13 cellular contexts compared by ENCODE assay signal in the genomic region with DNA sequence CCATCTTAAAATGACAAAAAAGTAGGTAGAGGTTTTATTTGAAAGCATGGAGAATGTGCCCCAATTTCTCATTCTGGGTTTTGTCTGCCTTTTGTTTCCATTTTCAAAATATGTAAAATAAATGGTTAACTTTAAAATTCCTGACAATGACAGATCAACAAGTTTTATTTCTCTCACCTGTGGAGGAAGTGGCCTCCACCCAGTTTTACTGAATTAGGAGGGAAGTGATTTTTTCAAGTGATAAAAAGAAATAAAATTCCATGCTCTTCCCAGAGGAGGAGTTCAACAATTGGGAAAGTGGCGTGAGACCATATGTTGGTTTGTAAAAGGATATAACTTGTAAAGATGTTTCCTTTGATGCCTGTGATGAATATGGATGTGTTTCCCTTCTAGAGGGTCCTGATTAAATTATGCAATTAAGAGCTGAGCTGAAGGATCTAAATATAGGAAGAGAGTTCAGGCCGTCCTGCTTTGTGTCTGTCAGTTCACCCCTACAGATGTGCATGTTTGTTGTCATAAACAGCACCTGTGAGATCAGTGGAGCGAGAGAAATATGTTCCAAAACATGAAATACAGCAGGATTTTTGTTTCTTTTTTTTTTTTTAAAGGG. TPM values are rescaled to one million over a fixed set of nuclear protein-coding genes. Genes with fewer than 3 reads are reported as not detected.
DNase-seq lines count a peak whose midpoint lies in the region; ATAC-seq, FAIRE-seq and TF ChIP-seq lines count a peak whose summit lies in the region.
"Had no signal": no experiment of that assay in that cellular context is flagged by ENCODE, and none has a peak within 500 bp of the region (broad histone marks: within the 10 kb centered on the region; RNA-seq: fewer than 3 reads in every experiment).

No MANE protein-coding gene starts in this region.

- peaks cover 0 to 13% (median 0%) of the 10 kb centered on the region in 11 experiments; a peak in 7 of 22 replicates for H3K9me3 ChIP-seq in BLaER1 treated with 17β-estradiol and CSF1 and Interleukin-3, amounts not matched to agents 10 nM and 100 nM (replicated peaks in 1 of 11)
- H3K9me3 ChIP-seq in GM12878 (replicated peaks; ENCODE audit: control insufficient read depth, insufficient read depth, low read length) (no peaks in the 10 kb centered on the region; the same call in 2 of the 3 replicates), kidney (ENCODE audit: control insufficient read depth in 1 of 2, low read length in 2 of 2) (no peaks in the 10 kb centered on the region)
- H3K9me3 ChIP-seq: ovary had no signal

- peak overlapping the region in 8 of 11 experiments; percentile 44 to 73 (median 64); a peak in 18 of 22 replicates for H3K27ac ChIP-seq in BLaER1 treated with 17β-estradiol and CSF1 and Interleukin-3, amounts not matched to agents 10 nM and 100 nM
- peak overlapping the region; percentile 13 for H3K27ac ChIP-seq in GM12878 (ENCODE audit: control insufficient read depth, insufficient read depth)
- no peak overlapping the region for H3K27ac ChIP-seq in kidney (ENCODE audit: low read depth in 2 of 2, low read length in 2 of 2)
- H3K27ac ChIP-seq: ovary had no signal

- ATAC-seq in GM19395 (IDR thresholded peaks at IDR 0.05; ENCODE audit: unreplicated experiment) (peak; percentile 55), HG02938 (IDR thresholded peaks at IDR 0.05; ENCODE audit: unreplicated experiment) (peak; percentile 55), GM12878 (no peak)
- ATAC-seq: K562 had no signal

- WGBS in GM12878 (ENCODE audit: insufficient coverage, insufficient replicate concordance, low lambda C conversion rate, missing lambda C conversion rate) = 20% methylated on average over 3 of the region's 3 CpGs

- peak overlapping the region; percentile 55 to 77 (median 72) for H3K4me2 ChIP-seq in BLaER1 treated with 17β-estradiol and CSF1 and Interleukin-3, amounts not matched to agents 10 nM and 100 nM
- H3K4me2 ChIP-seq in GM12878 (ENCODE audit: control insufficient read depth, insufficient read depth) = peak overlapping the region; percentile 58; the same call in 1 of the 2 replicates

- H2AFZ ChIP-seq in GM12878 (ENCODE audit: control insufficient read depth, low read depth, low read length) = no peak overlapping the region

- peaks cover 43 to 71% (median 51%) of the 10 kb centered on the region in 10 experiments for H3K4me1 ChIP-seq in BLaER1 treated with 17β-estradiol and CSF1 and Interleukin-3, amounts not matched to agents 10 nM and 100 nM
- H3K4me1 ChIP-seq in GM12878 (ENCODE audit: control insufficient read depth, insufficient read depth, low read length) (peaks cover 21% of the 10 kb centered on the region), kidney (ENCODE audit: control insufficient read depth in 1 of 2, insufficient read depth in 1 of 2, low read depth in 1 of 2, low read length in 2 of 2) (peaks cover 10 to 14% of the 10 kb centered on the region in 2 donors)

- in situ Hi-C loops in GM12878 (cut with MboI) = no loop called here

- H3K9ac ChIP-seq in BLaER1 treated with 17β-estradiol and CSF1 and Interleukin-3, amounts not matched to agents 10 nM and 100 nM = peak overlapping the region in 6 of 11 experiments; percentile 3 to 54 (median 36); a peak in 7 of 22 replicates
- H3K9ac ChIP-seq in GM12878 (ENCODE audit: control insufficient read depth, insufficient read depth, low read length) (no peak overlapping the region), kidney (ENCODE audit: low read length in 2 of 2) (no peak overlapping the region)

- H4K20me1 ChIP-seq in BLaER1 treated with 17β-estradiol and CSF1 and Interleukin-3, amounts not matched to agents 10 nM and 100 nM = peaks cover 0 to 53% (median 4%) of the 10 kb centered on the region in 11 experiments; a peak in 7 of 22 replicates
- no peaks in the 10 kb centered on the region for H4K20me1 ChIP-seq in GM12878 (ENCODE audit: control insufficient read depth, insufficient read depth)

- POLR2A ChIA-PET in GM12878 (lab: Charles Lee) (no interaction called here), HEK293T (lab: Yijun Ruan, JAX) (no interaction called here)

- CTCF ChIA-PET in GM12878 (lab: Yijun Ruan, JAX) (no interaction called here), HEK293T (lab: Yijun Ruan, JAX) (no interaction called here)

- DNase-seq in GM12878 (ENCODE audit: low read depth, low spot score) (no peak), HEK293T (ENCODE audit: extremely low spot score) (no peak), GM10266 (ENCODE audit: extremely low spot score) (no peak), NCI-H2107 treated with DMSO at 0.1 percent for 48 hours (lab: John Stamatoyannopoulos, UW; ENCODE audit: unreplicated experiment) (no peak), kidney (no peak)
- DNase-seq: NCI-H524, ovary had no signal

- no peak for TF ChIP-seq POLR2A in GM12878 (IDR thresholded peaks at IDR 0.05; ENCODE audit: low read depth, low read length)

- no peak for TF ChIP-seq RAD21 in GM12878 (IDR thresholded peaks at IDR 0.05; ENCODE audit: insufficient read depth, low read depth, low read length)

- H3K36me3 ChIP-seq in BLaER1 treated with 17β-estradiol and CSF1 and Interleukin-3, amounts not matched to agents 10 nM and 100 nM = peaks cover 0 to 35% (median 15%) of the 10 kb centered on the region in 11 experiments; a peak in 16 of 22 replicates
- no peaks in the 10 kb centered on the region for H3K36me3 ChIP-seq in GM12878 (ENCODE audit: control insufficient read depth in 2 of 2, insufficient read depth in 2 of 2, low read length in 1 of 2)
- H3K36me3 ChIP-seq in kidney (ENCODE audit: control insufficient read depth in 1 of 2, insufficient read depth in 2 of 2, low read length in 2 of 2) = no peaks in the 10 kb centered on the region
- H3K36me3 ChIP-seq: ovary had no signal

- peaks cover 39% of the 10 kb centered on the region for H3K79me2 ChIP-seq in GM12878 (ENCODE audit: control insufficient read depth, insufficient read depth, low read length)

- SMC1A ChIA-PET in GM12878 (lab: Charles Lee; ENCODE audit: uncharacterized antibody, unreplicated experiment) = interaction anchor here (1.2 kb wide), 1 partner anchor 56 kb away, joined by 3 read pairs; no protein-coding TSS in a partner anchor

- FAIRE-seq in GM12878 (lab: Jason Lieb, UNC) (peak; percentile 35), kidney (lab: Jason Lieb, UNC) (no peak)
- FAIRE-seq: H54, islet of Langerhans, K562 had no signal

- TF ChIP-seq CTCF in GM12878 (IDR thresholded peaks at IDR 0.05 in 2 of 3, conservative IDR thresholded peaks at IDR 0.05 in 1 of 3; ENCODE audit: control insufficient read depth in 2 of 3, extremely low read depth in 1 of 3, insufficient read depth in 1 of 3, low read depth in 3 of 3, low read length in 3 of 3) (no peak), GM10266 (IDR thresholded peaks at IDR 0.05; ENCODE audit: control insufficient read depth, insufficient read depth, low read depth, missing control alignments) (no peak), kidney (IDR thresholded peaks at IDR 0.05; ENCODE audit: borderline replicate concordance, extremely low read depth, insufficient read depth) (no peak)

- intact Hi-C loops in GM12878 (cut with micrococcal nuclease; ENCODE audit: unreplicated experiment) = no loop called here
- intact Hi-C loops in kidney (cut with DNase I) = no loop called here

- H3K4me3 ChIP-seq in BLaER1 treated with 17β-estradiol and CSF1 and Interleukin-3, amounts not matched to agents 10 nM and 100 nM = peak overlapping the region in 2 of 10 experiments; percentile 2; a peak in 1 of 20 replicates
- no peak overlapping the region for H3K4me3 ChIP-seq in GM12878
- no peak overlapping the region for H3K4me3 ChIP-seq in kidney (ENCODE audit: low read length in 2 of 2)
- H3K4me3 ChIP-seq: K562, ovary had no signal

- no peaks in the 10 kb centered on the region for H3K27me3 ChIP-seq in BLaER1 treated with 17β-estradiol and CSF1 and Interleukin-3, amounts not matched to agents 10 nM and 100 nM
- no peaks in the 10 kb centered on the region; a peak in 1 of 4 replicates for H3K27me3 ChIP-seq in GM12878 (replicated peaks in 1 of 2; ENCODE audit: control insufficient read depth in 2 of 2, insufficient read depth in 2 of 2, low read length in 1 of 2)
- H3K27me3 ChIP-seq: ovary had no signal

- RAD21 ChIA-PET in GM12878 (lab: Charles Lee; ENCODE audit: unreplicated experiment) = no interaction called here

- no peak for TF ChIP-seq EP300 in GM12878 (IDR thresholded peaks at IDR 0.05; ENCODE audit: borderline replicate concordance in 1 of 2, control insufficient read depth in 1 of 2, low read depth in 2 of 2, low read length in 2 of 2)

- BruUV-seq in GM12878 (replicated peaks; lab: Mats Ljungman, UMichigan) = no TSS peak

TF ChIP-seq in GM12878, 131 proteins besides CTCF, POLR2A, EP300 and RAD21 (continues in another document):
- TF ChIP-seq TCF3 (IDR thresholded peaks at IDR 0.05; ENCODE audit: borderline replicate concordance, insufficient read depth, low read depth, low read length) = 0 out of 2 replicates have a peak, but pooled peaks have one; percentile 29
- TF ChIP-seq MEF2A (IDR thresholded peaks at IDR 0.05; ENCODE audit: insufficient read depth, low read depth, low read length) = 0 out of 2 replicates have a peak, but pooled peaks have one; percentile 19

TF ChIP-seq in HEK293T, 16 proteins besides CTCF, POLR2A, EP300 and RAD21 (continues in another document):
- TF ChIP-seq FOXM1 (IDR thresholded peaks at IDR 0.05; ENCODE audit: borderline replicate concordance) = no peak
- TF ChIP-seq TARDBP (IDR thresholded peaks at IDR 0.05) = no peak
- TF ChIP-seq SUZ12 (IDR thresholded peaks at IDR 0.05) = no peak
- no peak for TF ChIP-seq BHLHE40 (IDR thresholded peaks at IDR 0.05; ENCODE audit: borderline replicate concordance)
- no peak for TF ChIP-seq CTBP1 (IDR thresholded peaks at IDR 0.05; ENCODE audit: borderline replicate concordance)
- TF ChIP-seq FOXA1 (IDR thresholded peaks at IDR 0.05) = no peak

RNA-seq across cellular contexts. Expression of a gene that starts 19.5 kb away (rescaled TPM):
- total RNA-seq in GM12878 (2013; cell fraction: nucleolus; rRNA removed) = 2.0 and 2.4 TPM in 2 replicates
- total RNA-seq in GM12878 (2014; rRNA removed) (12.4 and 19.9 TPM in 2 replicates), GM12878 (2014; rRNA removed; fragmentation: Illumina TruSeq; extraction: Trizol) (14.5 and 16.5 TPM in 2 replicates), GM12878 (2021) (13.5 and 13.8 TPM in 2 replicates), kidney (39.5 TPM)
- 5.1 TPM for polyA plus RNA-seq in GM12878 (2011; ENCODE audit: low read depth)
- polyA plus RNA-seq in GM12878 (2011; rRNA removed) (0.23 and 0.29 TPM in 2 replicates), GM12878 (2014; fragmentation: Illumina TruSeq; extraction: Trizol) (17.5 and 20.5 TPM in 2 replicates), GM12878 (2014; fragmentation: Nextera tagmentation; extraction: Ambion mirVana) (10 to 100 TPM in 1 of 2 experiments, 1 to 10 TPM in 1; 7.8 to 11.6 TPM), GM12878 (2014; rRNA removed) (10.6 and 13.4 TPM in 2 replicates), GM12878 (2016; fragmentation: Nextera tagmentation; extraction: Ambion mirVana) (10 to 100 TPM; 16.1 to 17.0 TPM), kidney (ENCODE audit: insufficient read depth, low read depth, low replicate concordance) (8.9 TPM)
- polyA plus RNA-seq in GM12878 (2011; cell fraction: cytosol; rRNA removed) = 0.17 and 0.22 TPM in 2 replicates
- polyA plus RNA-seq in GM12878 (2011; cell fraction: nucleus; rRNA removed) = 0.16 and 0.59 TPM in 2 replicates
- 6.6 and 8.3 TPM in 2 replicates for polyA plus RNA-seq in GM12878 (2012)
- polyA minus RNA-seq in GM12878 (2011; rRNA and poly(A)+ RNA removed) = 1.1 TPM in 1 of 2 replicates, not detected in the other
- polyA minus RNA-seq in GM12878 (2011; cell fraction: cytosol; rRNA and poly(A)+ RNA removed) = 0.73 TPM in 1 of 2 replicates, not detected in the other
- not detected in 2 replicates for polyA minus RNA-seq in GM12878 (2011; cell fraction: nucleus; rRNA and poly(A)+ RNA removed)

Comparison
In these comparisons a context has a peak if more than half of its experiments do, and no peak if none do; other contexts are left out.
1. H3K27ac ChIP-seq: peak in BLaER1 treated with 17β-estradiol and CSF1 and Interleukin-3, amounts not matched to agents 10 nM and 100 nM (8 of 11) and GM12878 (single experiment); none in kidney (0 of 2).
2. H3K9ac ChIP-seq: peak in BLaER1 treated with 17β-estradiol and CSF1 and Interleukin-3, amounts not matched to agents 10 nM and 100 nM (6 of 11); none in GM12878 (single experiment) and kidney (0 of 2).